Comparison of ENCODE assay signal across 20 cellular contexts in the genomic region with DNA sequence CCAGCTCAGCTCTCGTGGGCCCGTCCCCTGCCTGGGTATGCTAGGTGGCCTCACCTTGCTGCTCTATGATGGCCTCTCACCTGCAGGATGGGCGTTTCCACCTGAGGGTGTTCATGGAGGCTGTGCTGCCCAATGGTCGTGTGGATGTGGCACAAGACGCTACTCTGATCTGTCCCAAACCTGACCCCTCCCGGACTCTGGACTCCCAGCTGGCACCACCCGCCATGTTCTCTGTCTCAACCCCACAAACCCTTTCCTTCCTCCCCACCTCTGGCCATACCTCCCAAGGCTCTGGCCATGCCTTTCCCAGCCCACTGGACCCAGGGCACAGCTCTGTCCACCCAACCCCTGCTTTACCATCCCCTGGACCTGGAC. TPM values are rescaled to one million over a fixed set of nuclear protein-coding genes. Genes with fewer than 3 reads are reported as not detected.
"Had no signal": no experiment of that assay in that cellular context is flagged by ENCODE, and none has a peak within 500 bp of the region (broad histone marks: within the 10 kb centered on the region; RNA-seq: fewer than 3 reads in every experiment).

No MANE protein-coding gene starts in this region.

- H3K27me3 Mint-ChIP-seq: activated B cell treated with CpG ODN at 0.5 μM for 24 hours; activated naive CD8-positive, alpha-beta T cell treated with anti-CD3 and anti-CD28 coated beads, Interleukin-2, amount 50 U/mL, for 24 hours had no signal

- ATAC-seq: activated naive CD8-positive, alpha-beta T cell treated with anti-CD3 and anti-CD28 coated beads, Interleukin-2, amount 50 U/mL, for 24 hours; heart left ventricle had no signal

- DNase-seq: activated B cell treated with CpG ODN at 0.5 μM for 24 hours; activated CD4-positive, alpha-beta T cell treated with anti-CD3 and anti-CD28 coated beads, Interleukin-2, amount 10 ng/mL, durations not matched to agents 24 days and 14 days; activated naive CD4-positive, alpha-beta T cell treated with Interleukin-2 at 50 U/mL for 16 hours; activated naive CD8-positive, alpha-beta T cell treated with anti-CD3 and anti-CD28 coated beads, Interleukin-2, amount 50 U/mL, for 24 hours; activated T-cell treated with anti-CD3 and anti-CD28 coated beads, Interleukin-2, amount 50 U/mL, for 24 hours; aorta; brain microvascular endothelial cell; left ventricle myocardium inferior; ovary; stimulated activated naive CD4-positive, alpha-beta T cell; SW 1271 had no signal

- H3K9me3 ChIP-seq: heart left ventricle, left ventricle myocardium inferior, ovary, tibial nerve had no signal

- H3K36me3 ChIP-seq: brain microvascular endothelial cell, heart left ventricle, left ventricle myocardium inferior, neural progenitor cell, ovary had no signal

- H3K9me3 Mint-ChIP-seq: activated B cell treated with CpG ODN at 0.5 μM for 24 hours; activated CD4-positive, alpha-beta T cell treated with anti-CD3 and anti-CD28 coated beads, Interleukin-2, amount 10 ng/mL, durations not matched to agents 24 days and 14 days; activated naive CD8-positive, alpha-beta T cell treated with anti-CD3 and anti-CD28 coated beads, Interleukin-2, amount 50 U/mL, for 24 hours; activated T-cell treated with anti-CD3 and anti-CD28 coated beads, Interleukin-2, amount 50 U/mL, for 24 hours; activated T-helper 2 cell treated with anti-CD3 and anti-CD28 coated beads, Interferon-gamma antibody, Interleukin-2, Interleukin-4, amounts not matched to agents 10 μg/mL and 5 μg/mL and 100 μg/mL, durations not matched to agents 14 hours and 24 hours and 36 hours; central memory CD8-positive, alpha-beta T cell; neural progenitor cell had no signal

- H3K9ac ChIP-seq: neural progenitor cell had no signal

- H3K4me3 ChIP-seq: coronary artery, heart left ventricle, left ventricle myocardium inferior, neural progenitor cell, ovary, tibial nerve had no signal

- H3K27ac Mint-ChIP-seq: activated B cell treated with CpG ODN at 0.5 μM for 24 hours; activated CD4-positive, alpha-beta T cell treated with anti-CD3 and anti-CD28 coated beads, Interleukin-2, amount 10 ng/mL, durations not matched to agents 24 days and 14 days; activated naive CD8-positive, alpha-beta T cell treated with anti-CD3 and anti-CD28 coated beads, Interleukin-2, amount 50 U/mL, for 24 hours; activated T-cell treated with anti-CD3 and anti-CD28 coated beads, Interleukin-2, amount 50 U/mL, for 24 hours; neural progenitor cell had no signal

- H3K4me3 Mint-ChIP-seq: activated B cell treated with CpG ODN at 0.5 μM for 24 hours; activated CD4-positive, alpha-beta T cell treated with anti-CD3 and anti-CD28 coated beads, Interleukin-2, amount 10 ng/mL, durations not matched to agents 24 days and 14 days; activated naive CD8-positive, alpha-beta T cell treated with anti-CD3 and anti-CD28 coated beads, Interleukin-2, amount 50 U/mL, for 24 hours; activated T-cell treated with anti-CD3 and anti-CD28 coated beads, Interleukin-2, amount 50 U/mL, for 24 hours; central memory CD8-positive, alpha-beta T cell; neural progenitor cell had no signal

- H3K4me1 ChIP-seq: neural progenitor cell had no signal

- H3K4me2 ChIP-seq: neural progenitor cell had no signal

- H3K27ac ChIP-seq: brain microvascular endothelial cell, coronary artery, neural progenitor cell, ovary, tibial nerve had no signal

- H3K27me3 ChIP-seq: brain microvascular endothelial cell, heart left ventricle, neural progenitor cell, ovary, tibial nerve had no signal

- H3K36me3 Mint-ChIP-seq: neural progenitor cell had no signal

- H3K4me1 Mint-ChIP-seq: activated B cell treated with CpG ODN at 0.5 μM for 24 hours had no signal

RNA-seq across cellular contexts. Expression of gene ZP1, which starts 2.1 kb away (rescaled TPM):
- total RNA-seq: activated B cell treated with CpG ODN at 0.5 μM for 24 hours; activated CD4-positive, alpha-beta T cell treated with anti-CD3 and anti-CD28 coated beads, Interleukin-2, amount 10 ng/mL, durations not matched to agents 24 days and 14 days; activated T-helper 2 cell treated with anti-CD3 and anti-CD28 coated beads, Interferon-gamma antibody, Interleukin-2, Interleukin-4, amounts not matched to agents 10 μg/mL and 5 μg/mL and 100 μg/mL, durations not matched to agents 14 hours and 24 hours and 36 hours; aorta; frontal cortex; kidney epithelial cell; left ventricle myocardium inferior; mononuclear cell; ovary; tibial nerve had no signal
- polyA plus RNA-seq: aorta had no signal

RNA-seq across cellular contexts. Expression of gene PTGDR2, which starts 13.7 kb away (rescaled TPM):
- total RNA-seq: activated B cell treated with CpG ODN at 0.5 μM for 24 hours, kidney epithelial cell had no signal
